29 cellular contexts compared by ENCODE assay signal in genomic region chr5:158060216-158060615, GRCh38.
"Had no signal": no experiment of that assay in that cellular context is flagged by ENCODE, and none has a peak within 500 bp of the region (broad histone marks: within the 10 kb centered on the region; RNA-seq: fewer than 3 reads in every experiment).

No MANE protein-coding gene starts in this region.

- H3K27ac ChIP-seq: ascending aorta had no signal

- H3K27me3 ChIP-seq: ascending aorta had no signal

- FAIRE-seq: RCC 7860 had no signal

- H3K36me3 Mint-ChIP-seq: activated CD4-positive, alpha-beta memory T cell treated with anti-CD3 and anti-CD28 coated beads for 36 hours; activated naive CD4-positive, alpha-beta T cell treated with anti-CD3 and anti-CD28 coated beads, Interleukin-2, amount 50 U/mL, for 72 hours; brain; WTC11 had no signal

- DNase-seq: activated CD4-positive, alpha-beta memory T cell treated with anti-CD3 and anti-CD28 coated beads for 36 hours; activated CD4-positive, alpha-beta T cell treated with anti-CD3 and anti-CD28 coated beads for 1 hour; activated CD4-positive, alpha-beta T cell treated with anti-CD3 and anti-CD28 coated beads, Interleukin-2, amount 10 ng/mL, durations not matched to agents 7 days and 5 days; activated CD8-positive, alpha-beta memory T cell treated with anti-CD3 and anti-CD28 coated beads for 24 hours; activated effector memory CD4-positive, alpha-beta T cell treated with anti-CD3 and anti-CD28 coated beads, Interleukin-2, amount 50 U/mL, for 16 hours; activated naive CD4-positive, alpha-beta T cell treated with Interleukin-2 at 50 U/mL for 16 hours; activated naive CD8-positive, alpha-beta T cell treated with anti-CD3 and anti-CD28 coated beads, Interleukin-2, amount 50 U/mL, for 24 hours; activated T-cell treated with anti-CD3 and anti-CD28 coated beads, Interleukin-2, amount 50 U/mL, for 4 hours; amniotic stem cell; IMR-90; Kasumi-1; KBM-7; NCI-H1048; NCI-H146; NCI-H187 treated with DMSO at 0.1 percent for 48 hours; NCI-H2081 treated with DMSO at 0.1 percent for 48 hours; NCI-H2171; NCI-H2227 treated with DMSO at 0.1 percent for 48 hours; NCI-H446 treated with DMSO at 0.1 percent for 48 hours; NCI-H524 treated with DMSO at 0.1 percent for 48 hours; NCI-H748 treated with DMSO at 0.1 percent for 48 hours; SIG-M5; T-helper 17 cell; T-helper 9 cell had no signal

- H3K9me3 ChIP-seq: ascending aorta had no signal

- H3K4me3 Mint-ChIP-seq: activated CD4-positive, alpha-beta memory T cell treated with anti-CD3 and anti-CD28 coated beads for 36 hours; activated CD4-positive, alpha-beta T cell treated with anti-CD3 and anti-CD28 coated beads, Interleukin-2, amount 10 ng/mL, durations not matched to agents 7 days and 5 days; activated naive CD8-positive, alpha-beta T cell treated with anti-CD3 and anti-CD28 coated beads, Interleukin-2, amount 50 U/mL, for 24 hours; activated T-cell treated with anti-CD3 and anti-CD28 coated beads, Interleukin-2, amount 50 U/mL, for 4 hours; brain; T-helper 17 cell; WTC11 had no signal

- H3K4me1 ChIP-seq: ascending aorta had no signal

- H3K36me3 ChIP-seq: ascending aorta had no signal

- H3K4me3 ChIP-seq: ascending aorta had no signal

- H3K9me3 Mint-ChIP-seq: activated CD4-positive, alpha-beta memory T cell treated with anti-CD3 and anti-CD28 coated beads for 36 hours; activated CD4-positive, alpha-beta T cell treated with anti-CD3 and anti-CD28 coated beads, Interleukin-2, amount 10 ng/mL, durations not matched to agents 7 days and 5 days; activated naive CD4-positive, alpha-beta T cell treated with anti-CD3 and anti-CD28 coated beads, Interleukin-2, amount 50 U/mL, for 72 hours; activated naive CD8-positive, alpha-beta T cell treated with anti-CD3 and anti-CD28 coated beads, Interleukin-2, amount 50 U/mL, for 24 hours; activated T-cell treated with anti-CD3 and anti-CD28 coated beads, Interleukin-2, amount 50 U/mL, for 4 hours; brain; WTC11 had no signal

- H3K4me1 Mint-ChIP-seq: activated CD4-positive, alpha-beta T cell treated with anti-CD3 and anti-CD28 coated beads, Interleukin-2, amount 10 ng/mL, durations not matched to agents 7 days and 5 days; activated naive CD8-positive, alpha-beta T cell treated with anti-CD3 and anti-CD28 coated beads, Interleukin-2, amount 50 U/mL, for 24 hours; T-helper 17 cell had no signal

- H3K27ac Mint-ChIP-seq: activated CD4-positive, alpha-beta memory T cell treated with anti-CD3 and anti-CD28 coated beads for 36 hours; activated CD4-positive, alpha-beta T cell treated with anti-CD3 and anti-CD28 coated beads, Interleukin-2, amount 10 ng/mL, durations not matched to agents 7 days and 5 days; activated naive CD8-positive, alpha-beta T cell treated with anti-CD3 and anti-CD28 coated beads, Interleukin-2, amount 50 U/mL, for 24 hours; brain; T-helper 17 cell; WTC11 had no signal
